Comparison of ENCODE assay signal across 17 cellular contexts in the genomic region with DNA sequence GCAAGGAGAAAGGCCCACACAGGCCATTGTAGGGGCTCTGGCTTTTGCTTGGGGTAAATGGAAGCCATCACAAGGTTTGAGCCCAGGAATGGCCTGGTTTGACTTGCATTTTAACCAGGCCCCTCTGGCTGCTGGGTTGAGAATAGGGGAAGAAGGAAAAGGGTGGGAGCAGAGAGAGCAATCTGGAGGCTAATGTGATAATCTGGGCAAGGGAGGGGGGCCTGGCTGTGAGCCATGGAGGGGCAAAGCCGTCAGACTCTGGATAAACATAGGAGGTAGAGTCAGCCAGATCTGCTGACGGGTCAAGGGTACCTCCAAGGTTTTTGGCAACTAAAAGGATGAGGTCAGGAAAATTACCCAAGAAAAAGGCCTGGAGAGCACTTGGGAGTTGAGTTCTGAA. TPM values are rescaled to one million over a fixed set of nuclear protein-coding genes. Genes with fewer than 3 reads are reported as not detected.
DNase-seq lines count a peak whose midpoint lies in the region; ATAC-seq and TF ChIP-seq lines count a peak whose summit lies in the region.
"Had no signal": no experiment of that assay in that cellular context is flagged by ENCODE, and none has a peak within 500 bp of the region (broad histone marks: within the 10 kb centered on the region; RNA-seq: fewer than 3 reads in every experiment).

No MANE protein-coding gene starts in this region.

- H3K4me1 ChIP-seq in Caco-2 (peaks cover 26% of the 10 kb centered on the region), gastroesophageal sphincter (peaks cover 10 to 95% (median 56%) of the 10 kb centered on the region in 3 donors), rectal smooth muscle tissue (ENCODE audit: control insufficient read depth, insufficient read depth, low read length) (peaks cover 66% of the 10 kb centered on the region)
- H3K4me1 ChIP-seq in naive thymus-derived CD4-positive, alpha-beta T cell (ENCODE audit: control insufficient read depth in 2 of 2, insufficient read depth in 2 of 2, low read length in 2 of 2), result no peaks in the 10 kb centered on the region

- H3K9me3 ChIP-seq in Caco-2 (no peaks in the 10 kb centered on the region), T-helper 17 cell (ENCODE audit: control insufficient read depth, low read length, poor library complexity, severe bottlenecking) (no peaks in the 10 kb centered on the region), gastroesophageal sphincter (no peaks in the 10 kb centered on the region)
- H3K9me3 ChIP-seq in naive thymus-derived CD4-positive, alpha-beta T cell (ENCODE audit: control insufficient read depth in 2 of 3, low read length in 3 of 3), result no peaks in the 10 kb centered on the region

- H3K27me3 Mint-ChIP-seq in Caco-2 (ENCODE audit: insufficient read depth, unreplicated experiment) (no peaks in the 10 kb centered on the region), T-helper 17 cell (peaks cover 8% of the 10 kb centered on the region)
- H3K27me3 Mint-ChIP-seq in activated naive CD4-positive, alpha-beta T cell treated with anti-CD3 and anti-CD28 coated beads, Interleukin-2, amount 10 ng/mL, durations not matched to agents 7 days and 5 days, result peaks cover 29% of the 10 kb centered on the region
- H3K27me3 Mint-ChIP-seq in naive thymus-derived CD4-positive, alpha-beta T cell, result peaks cover 0 to 10% (median 6%) of the 10 kb centered on the region in 5 donors

- intact Hi-C loops in Caco-2 (cut with micrococcal nuclease; ENCODE audit: unreplicated experiment), result no loop called here
- intact Hi-C loops in naive thymus-derived CD4-positive, alpha-beta T cell (cut with micrococcal nuclease), result loop anchor here in 1 of 2 donors (5.0 kb wide), 1 partner anchor 44 kb away; a partner anchor contains a TSS

- peaks cover 9% of the 10 kb centered on the region for H3K9me3 Mint-ChIP-seq in Caco-2 (ENCODE audit: unreplicated experiment)
- peaks cover 8% of the 10 kb centered on the region for H3K9me3 Mint-ChIP-seq in activated naive CD4-positive, alpha-beta T cell treated with anti-CD3 and anti-CD28 coated beads, Interleukin-2, amount 10 ng/mL, durations not matched to agents 7 days and 5 days
- peaks cover 0 to 8% (median 0%) of the 10 kb centered on the region in 11 donors for H3K9me3 Mint-ChIP-seq in naive thymus-derived CD4-positive, alpha-beta T cell

- H3K4me1 Mint-ChIP-seq in Caco-2 (ENCODE audit: low read depth, unreplicated experiment), result peaks cover 24% of the 10 kb centered on the region
- H3K4me1 Mint-ChIP-seq in T-helper 17 cell, result peaks cover 37% of the 10 kb centered on the region
- peaks cover 13% of the 10 kb centered on the region for H3K4me1 Mint-ChIP-seq in activated naive CD4-positive, alpha-beta T cell treated with anti-CD3 and anti-CD28 coated beads, Interleukin-2, amount 10 ng/mL, durations not matched to agents 7 days and 5 days
- peaks cover 15 to 26% (median 22%) of the 10 kb centered on the region in 7 donors for H3K4me1 Mint-ChIP-seq in naive thymus-derived CD4-positive, alpha-beta T cell

- POLR2A ChIA-PET in Caco-2 (lab: Charles Lee), result no interaction called here
- POLR2A ChIA-PET in naive thymus-derived CD4-positive, alpha-beta T cell (lab: Charles Lee), result no interaction called here

- no peak for ATAC-seq in T-helper 17 cell
- ATAC-seq in gastroesophageal sphincter, result no peak
- ATAC-seq in naive thymus-derived CD4-positive, alpha-beta T cell, result no peak
- ATAC-seq: foreskin keratinocyte, left ventricle myocardium superior, PC-3 had no signal

- H3K36me3 ChIP-seq in Caco-2 (ENCODE audit: control insufficient read depth, insufficient read depth, low read length) (no peaks in the 10 kb centered on the region), gastroesophageal sphincter (no peaks in the 10 kb centered on the region), rectal smooth muscle tissue (ENCODE audit: control insufficient read depth, insufficient read depth, low read length) (no peaks in the 10 kb centered on the region)
- no peaks in the 10 kb centered on the region for H3K36me3 ChIP-seq in naive thymus-derived CD4-positive, alpha-beta T cell (ENCODE audit: control insufficient read depth in 2 of 3, insufficient read depth in 3 of 3, low read length in 3 of 3)

- DNase-seq in Caco-2, result no peak
- no peak for DNase-seq in T-helper 17 cell
- DNase-seq in Ammon's horn (ENCODE audit: low spot score), result no peak
- no peak for DNase-seq in activated naive CD4-positive, alpha-beta T cell treated with anti-CD3 and anti-CD28 coated beads, Interleukin-2, amount 10 ng/mL, durations not matched to agents 7 days and 5 days
- no peak for DNase-seq in naive thymus-derived CD4-positive, alpha-beta T cell
- no peak for DNase-seq in AG08396 (ENCODE audit: low spot score)
- DNase-seq: activated CD4-positive, alpha-beta T cell treated with anti-CD3 and anti-CD28 coated beads, Interleukin-2, amount 10 ng/mL, durations not matched to agents 7 days and 5 days; caudate nucleus; DMS79; foreskin keratinocyte; left ventricle myocardium superior; naive B cell; NCI-H2081; PC-3 had no signal

- no peak for TF ChIP-seq POLR2A in gastroesophageal sphincter (IDR thresholded peaks at IDR 0.05)

- H3K27me3 ChIP-seq in Caco-2 (replicated peaks; ENCODE audit: control insufficient read depth, insufficient read depth, low read length), result no peaks in the 10 kb centered on the region
- no peaks in the 10 kb centered on the region for H3K27me3 ChIP-seq in gastroesophageal sphincter
- no peaks in the 10 kb centered on the region for H3K27me3 ChIP-seq in rectal smooth muscle tissue (ENCODE audit: control insufficient read depth, insufficient read depth, low read length)
- no peaks in the 10 kb centered on the region for H3K27me3 ChIP-seq in naive thymus-derived CD4-positive, alpha-beta T cell (ENCODE audit: control insufficient read depth in 2 of 2, insufficient read depth in 2 of 2, low read length in 2 of 2)
- H3K27me3 ChIP-seq: foreskin keratinocyte had no signal

- TF ChIP-seq CTCF in Caco-2 (IDR thresholded peaks at IDR 0.05; ENCODE audit: insufficient read depth in 1 of 2, low read depth in 1 of 2, low read length in 1 of 2, severe bottlenecking in 1 of 2, unreplicated experiment in 1 of 2) (no peak), gastroesophageal sphincter (IDR thresholded peaks at IDR 0.05) (no peak)

- peak overlapping the region; percentile 96 to 98 (median 97) for H3K27ac ChIP-seq in gastroesophageal sphincter
- H3K27ac ChIP-seq in rectal smooth muscle tissue (ENCODE audit: low read depth, low read length), result peak overlapping the region; percentile 97
- H3K27ac ChIP-seq in naive thymus-derived CD4-positive, alpha-beta T cell (ENCODE audit: low read depth, low read length), result no peak overlapping the region
- H3K27ac ChIP-seq: foreskin keratinocyte, SK-N-MC had no signal

- H3K9ac ChIP-seq in rectal smooth muscle tissue (ENCODE audit: low read length), result no peak overlapping the region

- CTCF ChIA-PET in Caco-2 (lab: Charles Lee), result no interaction called here
- CTCF ChIA-PET in activated naive CD4-positive, alpha-beta T cell treated with anti-CD3 and anti-CD28 coated beads, Interleukin-2, amount 10 ng/mL, durations not matched to agents 7 days and 5 days (lab: Charles Lee), result interaction anchor here (0.8 kb wide), 1 partner anchor 9 kb away, joined by 3 read pairs; no protein-coding TSS in a partner anchor
- CTCF ChIA-PET in naive thymus-derived CD4-positive, alpha-beta T cell (lab: Charles Lee), result interaction anchor here (1.2 kb wide), 1 partner anchor 58 kb away, joined by 5 read pairs; no protein-coding TSS in a partner anchor

- H3K4me3 Mint-ChIP-seq in Caco-2 (ENCODE audit: unreplicated experiment) (no peak overlapping the region), T-helper 17 cell (no peak overlapping the region)
- no peak overlapping the region for H3K4me3 Mint-ChIP-seq in activated naive CD4-positive, alpha-beta T cell treated with anti-CD3 and anti-CD28 coated beads, Interleukin-2, amount 10 ng/mL, durations not matched to agents 7 days and 5 days
- no peak overlapping the region for H3K4me3 Mint-ChIP-seq in naive thymus-derived CD4-positive, alpha-beta T cell
- H3K4me3 Mint-ChIP-seq: activated CD4-positive, alpha-beta T cell treated with anti-CD3 and anti-CD28 coated beads, Interleukin-2, amount 10 ng/mL, durations not matched to agents 7 days and 5 days had no signal

- H3K4me3 ChIP-seq in Caco-2 (ENCODE audit: low read depth, low read length), result no peak overlapping the region
- H3K4me3 ChIP-seq in gastroesophageal sphincter, result no peak overlapping the region
- H3K4me3 ChIP-seq in rectal smooth muscle tissue (ENCODE audit: low read length), result no peak overlapping the region
- no peak overlapping the region for H3K4me3 ChIP-seq in naive thymus-derived CD4-positive, alpha-beta T cell (ENCODE audit: low read length)
- H3K4me3 ChIP-seq: SK-N-MC had no signal

- no TSS peak for BruUV-seq in Caco-2 (replicated peaks; lab: Mats Ljungman, UMichigan)

- H3K36me3 Mint-ChIP-seq in Caco-2 (ENCODE audit: insufficient read depth, unreplicated experiment) (no peaks in the 10 kb centered on the region), T-helper 17 cell (ENCODE audit: low read depth) (no peaks in the 10 kb centered on the region)
- H3K36me3 Mint-ChIP-seq in activated naive CD4-positive, alpha-beta T cell treated with anti-CD3 and anti-CD28 coated beads, Interleukin-2, amount 10 ng/mL, durations not matched to agents 7 days and 5 days, result peaks cover 5% of the 10 kb centered on the region
- H3K36me3 Mint-ChIP-seq in naive thymus-derived CD4-positive, alpha-beta T cell, result peaks cover 0 to 6% (median 0%) of the 10 kb centered on the region in 5 donors

- H3K27ac Mint-ChIP-seq in Caco-2 (ENCODE audit: unreplicated experiment) (peak overlapping the region; percentile 28), T-helper 17 cell (peak overlapping the region; percentile 77)
- no peak overlapping the region for H3K27ac Mint-ChIP-seq in activated naive CD4-positive, alpha-beta T cell treated with anti-CD3 and anti-CD28 coated beads, Interleukin-2, amount 10 ng/mL, durations not matched to agents 7 days and 5 days
- H3K27ac Mint-ChIP-seq in naive thymus-derived CD4-positive, alpha-beta T cell, result peak overlapping the region in 1 of 9 donors; percentile 87

- 0 to 18% methylated on average over 2 of the region's 2 CpGs for WGBS in gastroesophageal sphincter (ENCODE audit: low coverage in 1 of 2), 2 donors

- TF ChIP-seq EP300 in gastroesophageal sphincter (IDR thresholded peaks at IDR 0.05), result no peak

RNA-seq across cellular contexts. Expression of a gene that starts 41.6 kb away (rescaled TPM):
- total RNA-seq in Caco-2 (2022) (9.3 and 10.2 TPM in 2 replicates), T-helper 17 cell (10 to 100 TPM in 1 of 2 donors, 1 to 10 TPM in 1; 9.0 to 23.3 TPM), gastroesophageal sphincter (10 to 100 TPM; 18.7 to 49.1 (median 37.6) TPM)
- 10 to 100 TPM in 1 of 5 experiments, 1 to 10 TPM in 4; 4.0 to 18.4 (median 8.4) TPM for total RNA-seq in naive thymus-derived CD4-positive, alpha-beta T cell
- 1 to 10 TPM; 3.8 to 8.0 TPM for polyA plus RNA-seq in naive thymus-derived CD4-positive, alpha-beta T cell
